Comparison of ENCODE assay signal across 28 cellular contexts in the genomic region with DNA sequence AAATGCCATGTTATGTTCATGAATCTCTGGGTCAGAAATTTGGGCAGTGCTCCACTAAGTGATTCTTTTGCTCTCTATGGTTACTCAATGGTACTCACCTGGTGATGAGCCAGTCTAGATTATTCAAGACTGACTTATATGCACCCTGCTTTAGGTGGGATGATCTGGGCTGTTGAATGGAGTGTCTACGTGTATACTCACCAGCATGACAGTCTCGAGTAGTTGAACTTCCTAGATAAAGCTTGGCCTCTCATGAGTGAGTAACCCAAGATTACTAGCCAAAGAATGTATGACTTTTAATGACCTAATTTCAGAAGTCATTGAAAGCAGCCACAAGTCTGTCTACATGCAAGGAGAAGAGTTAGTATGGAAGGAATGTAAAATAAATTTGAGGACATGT.
"Had no signal": no experiment of that assay in that cellular context is flagged by ENCODE, and none has a peak within 500 bp of the region (broad histone marks: within the 10 kb centered on the region; RNA-seq: fewer than 3 reads in every experiment).

No MANE protein-coding gene starts in this region.

- H3K27ac Mint-ChIP-seq: dendritic cell treated with granulocyte-macrophage colony-stimulating factor and Interleukin-4, amounts not matched to agents 40 ng/mL and 50 ng/mL, for 4 days; endodermal cell; mesothelial cell of epicardium; naive thymus-derived CD4-positive, alpha-beta T cell; nephron; neural progenitor cell; stimulated activated memory B cell treated with anti-CD40 and anti-IgM and Interleukin-4, amounts not matched to agents 10 μg/mL and 1 μg/mL and 100 μg/mL, for 72 hours; type B pancreatic cell had no signal

- H3K4me2 ChIP-seq: neural progenitor cell had no signal

- H3K9me3 Mint-ChIP-seq: endodermal cell, neural progenitor cell, type B pancreatic cell had no signal

- H3K36me3 Mint-ChIP-seq: mesothelial cell of epicardium; naive thymus-derived CD4-positive, alpha-beta T cell; neural progenitor cell; stimulated activated memory B cell treated with anti-CD40 and anti-IgM and Interleukin-4, amounts not matched to agents 10 μg/mL and 1 μg/mL and 100 μg/mL, for 72 hours; type B pancreatic cell had no signal

- H3K27me3 Mint-ChIP-seq: dendritic cell treated with granulocyte-macrophage colony-stimulating factor and Interleukin-4, amounts not matched to agents 40 ng/mL and 50 ng/mL, for 4 days; naive thymus-derived CD4-positive, alpha-beta T cell; stimulated activated memory B cell treated with anti-CD40 and anti-IgM and Interleukin-4, amounts not matched to agents 10 μg/mL and 1 μg/mL and 100 μg/mL, for 72 hours; type B pancreatic cell had no signal

- H3K4me3 ChIP-seq: colonic mucosa, esophagus muscularis mucosa, heart right ventricle, left lung, neural progenitor cell, prostate gland, sigmoid colon, spleen, testis, tibial artery had no signal

- H3K9ac ChIP-seq: neural progenitor cell, parathyroid adenoma had no signal

- H3K4me1 ChIP-seq: colonic mucosa, esophagus muscularis mucosa, heart right ventricle, left lung, neural progenitor cell, parathyroid adenoma, prostate gland, sigmoid colon, spleen, testis, tibial artery had no signal

- H3K36me3 ChIP-seq: colonic mucosa, esophagus muscularis mucosa, heart right ventricle, left lung, neural progenitor cell, prostate gland, sigmoid colon, spleen, tibial artery had no signal

- H3K4me3 Mint-ChIP-seq: dendritic cell treated with granulocyte-macrophage colony-stimulating factor and Interleukin-4, amounts not matched to agents 40 ng/mL and 50 ng/mL, for 4 days; endodermal cell; mesothelial cell of epicardium; naive thymus-derived CD4-positive, alpha-beta T cell; nephron; neural progenitor cell; stimulated activated memory B cell treated with anti-CD40 and anti-IgM and Interleukin-4, amounts not matched to agents 10 μg/mL and 1 μg/mL and 100 μg/mL, for 72 hours; type B pancreatic cell had no signal

- H3K4me1 Mint-ChIP-seq: endodermal cell; naive thymus-derived CD4-positive, alpha-beta T cell; nephron; neural progenitor cell; stimulated activated memory B cell treated with anti-CD40 and anti-IgM and Interleukin-4, amounts not matched to agents 10 μg/mL and 1 μg/mL and 100 μg/mL, for 72 hours had no signal

- H3K27me3 ChIP-seq: colonic mucosa, esophagus muscularis mucosa, heart right ventricle, left lung, neural progenitor cell, sigmoid colon, spleen, testis, tibial artery had no signal

- H3K27ac ChIP-seq: colonic mucosa, esophagus muscularis mucosa, heart right ventricle, left lung, neural progenitor cell, parathyroid adenoma, prostate gland, sigmoid colon, spleen, testis, tibial artery had no signal

- H3K9me3 ChIP-seq: colonic mucosa, esophagus muscularis mucosa, left lung, prostate gland, sigmoid colon, testis, tibial artery had no signal

- H3K79me2 ChIP-seq: parathyroid adenoma had no signal

- ATAC-seq: heart right ventricle; left cardiac atrium; left lung; naive thymus-derived CD4-positive, alpha-beta T cell; right cardiac atrium; stimulated activated memory B cell treated with anti-CD40 and anti-IgM and Interleukin-4, amounts not matched to agents 10 μg/mL and 1 μg/mL and 100 μg/mL, for 72 hours; stimulated activated naive CD8-positive, alpha-beta T cell treated with anti-CD3 and anti-CD28 coated beads, Interleukin-15, Interleukin-2, amounts not matched to agents 100 U/mL and 50 U/mL, for 24 hours had no signal

- DNase-seq: colonic mucosa; effector CD8-positive, alpha-beta T cell; endodermal cell; foreskin melanocyte; glutamatergic neuron; heart right ventricle; hippocampal formation; left cardiac atrium; left lung; mesenchymal stem cell; naive thymus-derived CD4-positive, alpha-beta T cell; right cardiac atrium; sigmoid colon; spleen; stimulated activated CD4-positive, alpha-beta T cell treated with anti-CD3 and anti-CD28 coated beads, Interleukin-4, amount 100 ng/mL, for 4 hours; stimulated activated naive CD8-positive, alpha-beta T cell treated with anti-CD3 and anti-CD28 coated beads, Interleukin-15, Interleukin-2, amounts not matched to agents 100 U/mL and 50 U/mL, for 24 hours; substantia nigra; testis; tibial artery had no signal

- H2AFZ ChIP-seq: neural progenitor cell, parathyroid adenoma had no signal
